1 cellular context compared by ENCODE assay signal in genomic region chr7:152464312-152465117, GRCh38.
TF ChIP-seq lines count a peak whose summit lies in the region.

No MANE protein-coding gene starts in this region.

TF ChIP-seq in K562, 482 proteins besides CTCF, POLR2A, EP300 and RAD21 (continued from another document and continues in another):
- TF ChIP-seq, protein P1, sequence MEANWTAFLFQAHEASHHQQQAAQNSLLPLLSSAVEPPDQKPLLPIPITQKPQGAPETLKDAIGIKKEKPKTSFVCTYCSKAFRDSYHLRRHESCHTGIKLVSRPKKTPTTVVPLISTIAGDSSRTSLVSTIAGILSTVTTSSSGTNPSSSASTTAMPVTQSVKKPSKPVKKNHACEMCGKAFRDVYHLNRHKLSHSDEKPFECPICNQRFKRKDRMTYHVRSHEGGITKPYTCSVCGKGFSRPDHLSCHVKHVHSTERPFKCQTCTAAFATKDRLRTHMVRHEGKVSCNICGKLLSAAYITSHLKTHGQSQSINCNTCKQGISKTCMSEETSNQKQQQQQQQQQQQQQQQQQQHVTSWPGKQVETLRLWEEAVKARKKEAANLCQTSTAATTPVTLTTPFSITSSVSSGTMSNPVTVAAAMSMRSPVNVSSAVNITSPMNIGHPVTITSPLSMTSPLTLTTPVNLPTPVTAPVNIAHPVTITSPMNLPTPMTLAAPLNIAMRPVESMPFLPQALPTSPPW (CRISPR knock-in tag; IDR thresholded peaks at IDR 0.05) = peak; percentile 73
- TF ChIP-seq GATAD2A (IDR thresholded peaks at IDR 0.05) = peak; percentile 85
- no peak for TF ChIP-seq NELFE (IDR thresholded peaks at IDR 0.05; ENCODE audit: insufficient read depth, insufficient read length)
- peak; percentile 83 for TF ChIP-seq KDM5B (IDR thresholded peaks at IDR 0.05; ENCODE audit: insufficient replicate concordance, low read depth, low read length)
- TF ChIP-seq, protein P2, sequence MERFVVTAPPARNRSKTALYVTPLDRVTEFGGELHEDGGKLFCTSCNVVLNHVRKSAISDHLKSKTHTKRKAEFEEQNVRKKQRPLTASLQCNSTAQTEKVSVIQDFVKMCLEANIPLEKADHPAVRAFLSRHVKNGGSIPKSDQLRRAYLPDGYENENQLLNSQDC (CRISPR knock-in tag; IDR thresholded peaks at IDR 0.05) = peak; percentile 88
- TF ChIP-seq ATF3 (IDR thresholded peaks at IDR 0.05) = peak; percentile 47; the same call in 1 of the 2 replicates
- TF ChIP-seq ATF3 (CRISPR knock-in tag; conservative IDR thresholded peaks at IDR 0.05) = peak; percentile 90; the same call in 1 of the 2 replicates
- peak; percentile 38; the same call in 1 of the 2 replicates for TF ChIP-seq GTF2E2 (tag; IDR thresholded peaks at IDR 0.05)
- no peak for TF ChIP-seq ZNF436 (CRISPR knock-in tag; IDR thresholded peaks at IDR 0.05)
- TF ChIP-seq, protein P3, sequence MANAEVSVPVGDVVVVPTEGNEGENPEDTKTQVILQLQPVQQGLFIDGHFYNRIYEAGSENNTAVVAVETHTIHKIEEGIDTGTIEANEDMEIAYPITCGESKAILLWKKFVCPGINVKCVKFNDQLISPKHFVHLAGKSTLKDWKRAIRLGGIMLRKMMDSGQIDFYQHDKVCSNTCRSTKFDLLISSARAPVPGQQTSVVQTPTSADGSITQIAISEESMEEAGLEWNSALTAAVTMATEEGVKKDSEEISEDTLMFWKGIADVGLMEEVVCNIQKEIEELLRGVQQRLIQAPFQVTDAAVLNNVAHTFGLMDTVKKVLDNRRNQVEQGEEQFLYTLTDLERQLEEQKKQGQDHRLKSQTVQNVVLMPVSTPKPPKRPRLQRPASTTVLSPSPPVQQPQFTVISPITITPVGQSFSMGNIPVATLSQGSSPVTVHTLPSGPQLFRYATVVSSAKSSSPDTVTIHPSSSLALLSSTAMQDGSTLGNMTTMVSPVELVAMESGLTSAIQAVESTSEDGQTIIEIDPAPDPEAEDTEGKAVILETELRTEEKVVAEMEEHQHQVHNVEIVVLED (CRISPR knock-in tag; IDR thresholded peaks at IDR 0.05) = peak; percentile 75
- TF ChIP-seq ARHGAP35 (IDR thresholded peaks at IDR 0.05; ENCODE audit: partially characterized antibody) = no peak
- no peak for TF ChIP-seq MAFF (IDR thresholded peaks at IDR 0.05; ENCODE audit: low read length)
- peak; percentile 71; the same call in 1 of the 2 replicates for TF ChIP-seq THAP7 (CRISPR knock-in tag; IDR thresholded peaks at IDR 0.05)
- peak; percentile 63; the same call in 1 of the 2 replicates for TF ChIP-seq TFAP4 (CRISPR knock-in tag; IDR thresholded peaks at IDR 0.05; ENCODE audit: borderline replicate concordance)
- TF ChIP-seq PRDM10 (IDR thresholded peaks at IDR 0.05; ENCODE audit: partially characterized antibody) = peak; percentile 24
- peak; percentile 72; the same call in 1 of the 2 replicates for TF ChIP-seq ZNF589 (CRISPR knock-in tag; IDR thresholded peaks at IDR 0.05; ENCODE audit: low read depth)
- TF ChIP-seq KDM2B (CRISPR knock-in tag; IDR thresholded peaks at IDR 0.05) = peak; percentile 94
- TF ChIP-seq RBM17 (IDR thresholded peaks at IDR 0.05; ENCODE audit: borderline replicate concordance, low read depth, low read length) = 0 out of 2 replicates have a peak, but pooled peaks have one; percentile 92
- peak; percentile 83; the same call in 1 of the 2 replicates for TF ChIP-seq HDAC8 (tag; IDR thresholded peaks at IDR 0.05)
- peak; percentile 97 for TF ChIP-seq MTA3 (IDR thresholded peaks at IDR 0.05; ENCODE audit: borderline replicate concordance)
- TF ChIP-seq ADNP (tag; IDR thresholded peaks at IDR 0.05) = no peak
- TF ChIP-seq ARNT (IDR thresholded peaks at IDR 0.05) = no peak
- peak; percentile 74; the same call in 1 of the 2 replicates for TF ChIP-seq SLC30A9 (CRISPR knock-in tag; IDR thresholded peaks at IDR 0.05)
- peak; percentile 87; the same call in 1 of the 2 replicates for TF ChIP-seq ATF6 (CRISPR knock-in tag; IDR thresholded peaks at IDR 0.05)
- TF ChIP-seq LCOR (CRISPR knock-in tag; IDR thresholded peaks at IDR 0.05) = 0 out of 2 replicates have a peak, but pooled peaks have one; percentile 66
- TF ChIP-seq FOXK2 (conservative IDR thresholded peaks at IDR 0.05 in 1 of 2, IDR thresholded peaks at IDR 0.05 in 1 of 2; ENCODE audit: low read depth in 2 of 2) = no peak
- TF ChIP-seq NFYB (IDR thresholded peaks at IDR 0.05; ENCODE audit: extremely low read depth, insufficient read length) = no peak
- TF ChIP-seq ZNF77 (CRISPR knock-in tag; IDR thresholded peaks at IDR 0.05) = no peak
- TF ChIP-seq HOMEZ (CRISPR knock-in tag; IDR thresholded peaks at IDR 0.05) = 0 out of 2 replicates have a peak, but pooled peaks have one; percentile 86
- peak; percentile 97 for TF ChIP-seq RBFOX2 (IDR thresholded peaks at IDR 0.05; ENCODE audit: low read depth, low read length)
- peak; percentile 75; the same call in 1 of the 2 replicates for TF ChIP-seq ERF (CRISPR knock-in tag; IDR thresholded peaks at IDR 0.05)
- TF ChIP-seq, protein P4, sequence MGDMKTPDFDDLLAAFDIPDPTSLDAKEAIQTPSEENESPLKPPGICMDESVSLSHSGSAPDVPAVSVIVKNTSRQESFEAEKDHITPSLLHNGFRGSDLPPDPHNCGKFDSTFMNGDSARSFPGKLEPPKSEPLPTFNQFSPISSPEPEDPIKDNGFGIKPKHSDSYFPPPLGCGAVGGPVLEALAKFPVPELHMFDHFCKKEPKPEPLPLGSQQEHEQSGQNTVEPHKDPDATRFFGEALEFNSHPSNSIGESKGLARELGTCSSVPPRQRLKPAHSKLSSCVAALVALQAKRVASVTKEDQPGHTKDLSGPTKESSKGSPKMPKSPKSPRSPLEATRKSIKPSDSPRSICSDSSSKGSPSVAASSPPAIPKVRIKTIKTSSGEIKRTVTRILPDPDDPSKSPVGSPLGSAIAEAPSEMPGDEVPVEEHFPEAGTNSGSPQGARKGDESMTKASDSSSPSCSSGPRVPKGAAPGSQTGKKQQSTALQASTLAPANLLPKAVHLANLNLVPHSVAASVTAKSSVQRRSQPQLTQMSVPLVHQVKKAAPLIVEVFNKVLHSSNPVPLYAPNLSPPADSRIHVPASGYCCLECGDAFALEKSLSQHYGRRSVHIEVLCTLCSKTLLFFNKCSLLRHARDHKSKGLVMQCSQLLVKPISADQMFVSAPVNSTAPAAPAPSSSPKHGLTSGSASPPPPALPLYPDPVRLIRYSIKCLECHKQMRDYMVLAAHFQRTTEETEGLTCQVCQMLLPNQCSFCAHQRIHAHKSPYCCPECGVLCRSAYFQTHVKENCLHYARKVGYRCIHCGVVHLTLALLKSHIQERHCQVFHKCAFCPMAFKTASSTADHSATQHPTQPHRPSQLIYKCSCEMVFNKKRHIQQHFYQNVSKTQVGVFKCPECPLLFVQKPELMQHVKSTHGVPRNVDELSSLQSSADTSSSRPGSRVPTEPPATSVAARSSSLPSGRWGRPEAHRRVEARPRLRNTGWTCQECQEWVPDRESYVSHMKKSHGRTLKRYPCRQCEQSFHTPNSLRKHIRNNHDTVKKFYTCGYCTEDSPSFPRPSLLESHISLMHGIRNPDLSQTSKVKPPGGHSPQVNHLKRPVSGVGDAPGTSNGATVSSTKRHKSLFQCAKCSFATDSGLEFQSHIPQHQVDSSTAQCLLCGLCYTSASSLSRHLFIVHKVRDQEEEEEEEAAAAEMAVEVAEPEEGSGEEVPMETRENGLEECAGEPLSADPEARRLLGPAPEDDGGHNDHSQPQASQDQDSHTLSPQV (IDR thresholded peaks at IDR 0.05) = 0 out of 2 replicates have a peak, but pooled peaks have one; percentile 73
- peak; percentile 86 for TF ChIP-seq TAF1 (IDR thresholded peaks at IDR 0.05; ENCODE audit: control insufficient read depth, extremely low read depth, insufficient read depth, low read length, severe bottlenecking)
- peak; percentile 81 for TF ChIP-seq PHF21A (IDR thresholded peaks at IDR 0.05; ENCODE audit: borderline replicate concordance, low read depth)
- peak; percentile 99 for TF ChIP-seq GATAD2B (IDR thresholded peaks at IDR 0.05; ENCODE audit: borderline replicate concordance)
- TF ChIP-seq YY1 (IDR thresholded peaks at IDR 0.05; ENCODE audit: borderline replicate concordance in 1 of 3, control insufficient read depth in 1 of 3, extremely low read depth in 1 of 3, insufficient read depth in 3 of 3, insufficient read length in 1 of 3, insufficient replicate concordance in 2 of 3, low read depth in 1 of 3, low read length in 2 of 3) = peak; percentile 30 to 89 (median 78)
- TF ChIP-seq GATA2 (CRISPR knock-in tag; IDR thresholded peaks at IDR 0.05) = peak; percentile 35; the same call in 1 of the 2 replicates
- TF ChIP-seq TAL1 (IDR thresholded peaks at IDR 0.05) = no peak
- peak; percentile 86 for TF ChIP-seq RB1 (IDR thresholded peaks at IDR 0.05; ENCODE audit: low read depth)
